In the genomic region with DNA sequence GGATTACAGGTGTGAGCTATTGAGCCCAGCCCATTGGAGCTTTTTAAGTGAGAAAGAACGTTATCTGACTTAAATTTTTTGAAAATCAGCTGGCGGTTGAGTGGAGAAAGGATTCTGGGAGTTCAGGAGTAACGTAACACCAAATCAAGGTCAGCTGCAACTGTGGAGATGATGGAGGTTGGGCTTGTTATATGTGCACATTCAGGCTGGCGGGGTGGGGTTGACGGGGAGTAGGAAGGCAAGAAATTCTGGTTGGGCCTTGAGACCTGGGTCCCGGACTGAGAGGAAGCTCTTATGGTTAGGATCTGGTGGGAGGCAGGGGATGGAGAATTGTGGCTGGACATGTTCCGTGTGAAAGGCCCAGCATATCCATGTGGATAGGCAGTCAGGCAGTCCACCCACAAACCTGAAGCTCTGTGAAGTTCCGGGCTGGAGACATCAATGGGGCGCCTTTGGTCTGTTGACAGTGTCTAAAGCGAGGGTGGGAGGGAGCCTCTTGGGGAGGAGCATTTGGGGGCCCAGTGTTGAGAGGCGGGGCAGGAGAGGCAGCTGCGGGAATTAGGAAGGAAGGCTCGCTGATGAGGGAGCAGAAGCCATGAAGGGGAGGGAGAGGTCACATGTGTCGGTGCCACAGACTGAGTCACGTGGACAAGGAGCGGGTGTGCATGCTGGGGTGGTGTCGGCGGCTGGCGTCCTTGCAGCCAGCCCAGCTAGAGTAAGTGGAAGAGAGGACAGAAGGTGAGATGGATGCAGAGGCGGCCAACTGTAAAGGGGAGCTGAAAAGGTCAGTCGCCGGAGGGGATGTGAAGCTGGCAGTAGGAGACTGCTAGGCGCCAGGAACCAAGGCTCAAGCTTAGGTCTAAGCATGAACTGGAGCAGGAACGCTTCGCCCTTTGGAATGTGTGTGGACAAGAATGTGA, we compare ENCODE assay signal across 1 cellular context.
TF ChIP-seq lines count a peak whose summit lies in the region.

No MANE protein-coding gene starts in this region.

TF ChIP-seq in WTC11, 78 proteins besides CTCF, POLR2A, EP300 and RAD21 (continued from another document):
- TF ChIP-seq, protein P1, sequence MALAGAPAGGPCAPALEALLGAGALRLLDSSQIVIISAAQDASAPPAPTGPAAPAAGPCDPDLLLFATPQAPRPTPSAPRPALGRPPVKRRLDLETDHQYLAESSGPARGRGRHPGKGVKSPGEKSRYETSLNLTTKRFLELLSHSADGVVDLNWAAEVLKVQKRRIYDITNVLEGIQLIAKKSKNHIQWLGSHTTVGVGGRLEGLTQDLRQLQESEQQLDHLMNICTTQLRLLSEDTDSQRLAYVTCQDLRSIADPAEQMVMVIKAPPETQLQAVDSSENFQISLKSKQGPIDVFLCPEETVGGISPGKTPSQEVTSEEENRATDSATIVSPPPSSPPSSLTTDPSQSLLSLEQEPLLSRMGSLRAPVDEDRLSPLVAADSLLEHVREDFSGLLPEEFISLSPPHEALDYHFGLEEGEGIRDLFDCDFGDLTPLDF (CRISPR knock-in tag; IDR thresholded peaks at IDR 0.05), result no peak
TF ChIP-seq in WTC11: peak in this region for 2.
